13 cellular contexts compared by ENCODE assay signal in genomic region chr12:68163546-68164210, GRCh38. TPM values are rescaled to one million over a fixed set of nuclear protein-coding genes. Genes with fewer than 3 reads are reported as not detected.
DNase-seq lines count a peak whose midpoint lies in the region; ATAC-seq and TF ChIP-seq lines count a peak whose summit lies in the region.
"Had no signal": no experiment of that assay in that cellular context is flagged by ENCODE, and none has a peak within 500 bp of the region (broad histone marks: within the 10 kb centered on the region; RNA-seq: fewer than 3 reads in every experiment).

No MANE protein-coding gene starts in this region.

- 79 to 92% (median 86%) methylated on average over 7 of the region's 7 CpGs for WGBS in stomach, 5 donors

- no peak for DNase-seq in CD8-positive, alpha-beta T cell
- DNase-seq in stomach (no peak), HuH-7 (ENCODE audit: low spot score) (no peak), gastrocnemius medialis (no peak), NCI-H1417 treated with DMSO at 0.1 percent for 48 hours (lab: John Stamatoyannopoulos, UW) (no peak)
- DNase-seq: activated B cell treated with CpG ODN at 0.5 μM for 24 hours, nephron progenitor cell had no signal

- ATAC-seq in CD8-positive, alpha-beta T cell: peak; percentile 38
- ATAC-seq in GM18909 (IDR thresholded peaks at IDR 0.05; ENCODE audit: poor library complexity, unreplicated experiment): peak; percentile 69
- peak; percentile 72 for ATAC-seq in HG02798 (IDR thresholded peaks at IDR 0.05; ENCODE audit: poor library complexity, unreplicated experiment)
- no peak for ATAC-seq in gastrocnemius medialis

- TF ChIP-seq POLR2A in stomach (IDR thresholded peaks at IDR 0.05): no peak
- no peak for TF ChIP-seq POLR2A in gastrocnemius medialis (IDR thresholded peaks at IDR 0.05)

- no peak overlapping the region for H3K27ac Mint-ChIP-seq in CD8-positive, alpha-beta T cell
- H3K27ac Mint-ChIP-seq: activated B cell treated with CpG ODN at 0.5 μM for 24 hours, nephron progenitor cell had no signal

- H3F3A ChIP-seq in Loucy (ENCODE audit: low read depth): no peaks in the 10 kb centered on the region

- no peaks in the 10 kb centered on the region for H3K9me3 ChIP-seq in CD8-positive, alpha-beta T cell (ENCODE audit: low read length)
- H3K9me3 ChIP-seq in Loucy (ENCODE audit: insufficient read depth, low read depth, low read length) (no peaks in the 10 kb centered on the region), stomach (no peaks in the 10 kb centered on the region), gastrocnemius medialis (no peaks in the 10 kb centered on the region)

- no peak overlapping the region for H3K27ac ChIP-seq in CD8-positive, alpha-beta T cell (ENCODE audit: low read depth, low read length)
- H3K27ac ChIP-seq in stomach (no peak overlapping the region), gastrocnemius medialis (no peak overlapping the region)

- POLR2A ChIA-PET in CD8-positive, alpha-beta T cell (lab: Charles Lee): no interaction called here

- no peak for TF ChIP-seq CTCF in CD8-positive, alpha-beta T cell (IDR thresholded peaks at IDR 0.05)
- TF ChIP-seq CTCF in Loucy (conservative IDR thresholded peaks at IDR 0.05; ENCODE audit: low read length) (no peak), stomach (IDR thresholded peaks at IDR 0.05) (no peak), gastrocnemius medialis (IDR thresholded peaks at IDR 0.05 in 4 of 5, conservative IDR thresholded peaks at IDR 0.05 in 1 of 5) (no peak)

- intact Hi-C loops in CD8-positive, alpha-beta T cell (cut with DNase I, micrococcal nuclease): no loop called here
- intact Hi-C loops in stomach (cut with DNase I; ENCODE audit: low total_unique reads): no loop called here
- intact Hi-C loops in gastrocnemius medialis (cut with DNase I; ENCODE audit: low total_unique reads): no loop called here

- no peak for TF ChIP-seq EP300 in stomach (IDR thresholded peaks at IDR 0.05)

- CTCF ChIA-PET in CD8-positive, alpha-beta T cell (lab: Charles Lee): no interaction called here

- H4K20me1 ChIP-seq in Loucy (ENCODE audit: insufficient read depth, low read length, poor library complexity, severe bottlenecking): no peaks in the 10 kb centered on the region

- no peaks in the 10 kb centered on the region for H3K27me3 ChIP-seq in CD8-positive, alpha-beta T cell (ENCODE audit: insufficient read depth, low read length)
- H3K27me3 ChIP-seq in Loucy (ENCODE audit: insufficient read depth, low read length, poor library complexity, severe bottlenecking): no peaks in the 10 kb centered on the region
- H3K27me3 ChIP-seq in stomach: no peaks in the 10 kb centered on the region
- no peaks in the 10 kb centered on the region for H3K27me3 ChIP-seq in gastrocnemius medialis

- peak overlapping the region; percentile 74 for H2AFZ ChIP-seq in Loucy (ENCODE audit: low read length)

- H3K9ac ChIP-seq in Loucy (ENCODE audit: low read depth, low read length, poor library complexity, severe bottlenecking): no peak overlapping the region

- H3K4me3 Mint-ChIP-seq in CD8-positive, alpha-beta T cell: peak overlapping the region; percentile 27
- H3K4me3 Mint-ChIP-seq: activated B cell treated with CpG ODN at 0.5 μM for 24 hours, nephron progenitor cell had no signal

- no peaks in the 10 kb centered on the region for H3K9me3 Mint-ChIP-seq in CD8-positive, alpha-beta T cell
- H3K9me3 Mint-ChIP-seq: activated B cell treated with CpG ODN at 0.5 μM for 24 hours, nephron progenitor cell had no signal

- no peaks in the 10 kb centered on the region for H3K36me3 Mint-ChIP-seq in CD8-positive, alpha-beta T cell

- H3K4me2 ChIP-seq in Loucy (ENCODE audit: low read depth, low read length, poor library complexity, severe bottlenecking): no peak overlapping the region

- no peaks in the 10 kb centered on the region for H3K36me3 ChIP-seq in CD8-positive, alpha-beta T cell (ENCODE audit: insufficient read depth, low read length)
- no peaks in the 10 kb centered on the region for H3K36me3 ChIP-seq in Loucy (ENCODE audit: insufficient read depth, low read length)
- H3K36me3 ChIP-seq in stomach: no peaks in the 10 kb centered on the region
- H3K36me3 ChIP-seq in gastrocnemius medialis: no peaks in the 10 kb centered on the region

- no peaks in the 10 kb centered on the region for H3K27me3 Mint-ChIP-seq in CD8-positive, alpha-beta T cell (ENCODE audit: low read depth)
- H3K27me3 Mint-ChIP-seq: activated B cell treated with CpG ODN at 0.5 μM for 24 hours had no signal

- H3K4me1 Mint-ChIP-seq in CD8-positive, alpha-beta T cell (ENCODE audit: low read depth): peaks cover 36% of the 10 kb centered on the region
- H3K4me1 Mint-ChIP-seq: nephron progenitor cell had no signal

- peaks cover 6% of the 10 kb centered on the region for H3K4me1 ChIP-seq in CD8-positive, alpha-beta T cell (ENCODE audit: insufficient read depth, low read length)
- H3K4me1 ChIP-seq in Loucy (ENCODE audit: insufficient read depth, low read length, poor library complexity, severe bottlenecking): no peaks in the 10 kb centered on the region
- no peaks in the 10 kb centered on the region for H3K4me1 ChIP-seq in stomach
- peaks cover 0 to 8% of the 10 kb centered on the region in 2 donors for H3K4me1 ChIP-seq in gastrocnemius medialis

- in situ Hi-C loops in gastrocnemius medialis (cut with MboI; ENCODE audit: low sequenced_read_pairs in 4 of 4): loop anchor here in 1 of 4 donors (25.0 kb wide), 1 partner anchor 101 kb away; no protein-coding TSS in a partner anchor

- no peaks in the 10 kb centered on the region for H3K79me2 ChIP-seq in Loucy (ENCODE audit: insufficient read depth, low read length)

- no peaks in the 10 kb centered on the region for H3K9me2 ChIP-seq in Loucy (replicated peaks; ENCODE audit: low read depth, low read length)

- no peak overlapping the region for H3K4me3 ChIP-seq in CD8-positive, alpha-beta T cell (ENCODE audit: low read depth, low read length)
- H3K4me3 ChIP-seq in Loucy (ENCODE audit: low read length, poor library complexity, severe bottlenecking): no peak overlapping the region
- no peak overlapping the region for H3K4me3 ChIP-seq in stomach
- no peak overlapping the region for H3K4me3 ChIP-seq in gastrocnemius medialis

RNA-seq across cellular contexts. Expression of gene IFNG, which starts 4.1 kb away (rescaled TPM):
- 1 to 10 TPM; 8.9 to 9.9 TPM for total RNA-seq in CD8-positive, alpha-beta T cell
- total RNA-seq in stomach (not detected), gastrocnemius medialis (not detected)
- polyA plus RNA-seq in stomach: not detected
- total RNA-seq: activated B cell treated with CpG ODN at 0.5 μM for 24 hours, epithelial cell of proximal tubule, temporal lobe had no signal
- polyA plus RNA-seq: keratinocyte had no signal

Comparison
In these comparisons a context has a peak if more than half of its experiments do, and no peak if none do; other contexts are left out.
1. ATAC-seq: peak in CD8-positive, alpha-beta T cell (single experiment), GM18909 (single experiment) and HG02798 (single experiment); none in gastrocnemius medialis (0 of 2).
2. RNA of gene IFNG, which starts 4.1 kb away (total RNA-seq): 8.9 to 9.9 TPM in CD8-positive, alpha-beta T cell; not detected in stomach and not detected in gastrocnemius medialis; every median in the first group is over 4 times any median in the second.